ENCODE assay signal across 19 cellular contexts in the genomic region with DNA sequence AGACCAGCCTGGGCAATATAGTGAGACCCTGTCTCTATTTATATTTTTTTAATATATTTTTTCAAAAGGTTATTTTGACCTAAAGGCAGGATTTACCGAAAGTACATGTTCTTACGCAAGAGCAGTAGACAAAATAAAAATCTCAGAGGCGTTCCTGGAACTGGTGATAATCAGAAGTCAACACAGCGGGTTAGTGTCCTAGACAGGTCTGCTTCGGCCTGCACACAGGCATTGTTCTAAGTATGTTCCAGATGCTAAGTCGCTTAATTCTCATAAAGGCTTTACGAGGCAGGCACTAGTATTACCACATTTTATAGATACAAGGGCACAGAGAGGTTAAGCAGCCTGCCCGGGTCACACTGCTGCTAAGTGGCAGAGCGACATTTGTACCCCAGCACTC. TPM values are rescaled to one million over a fixed set of nuclear protein-coding genes. Genes with fewer than 3 reads are reported as not detected.
A peak's percentile ranks its signal among the peaks of the same experiment; 100 is the strongest.
DNase-seq lines count a peak whose midpoint lies in the region; ATAC-seq and TF ChIP-seq lines count a peak whose summit lies in the region.
"Had no signal": no experiment of that assay in that cellular context is flagged by ENCODE, and none has a peak within 500 bp of the region (broad histone marks: within the 10 kb centered on the region; RNA-seq: fewer than 3 reads in every experiment).

No MANE protein-coding gene starts in this region.

- no peak overlapping the region for H4K91ac ChIP-seq in IMR-90 (ENCODE audit: insufficient read depth, low read depth, low read length)

- no peak overlapping the region for H2AK5ac ChIP-seq in IMR-90 (ENCODE audit: low read depth, low read length)

- H2BK20ac ChIP-seq in IMR-90 (ENCODE audit: low read depth, low read length): no peak overlapping the region

- POLR2A ChIA-PET in IMR-90 (lab: Charles Lee; ENCODE audit: unreplicated experiment): no interaction called here
- POLR2A ChIA-PET in Panc1 (lab: Charles Lee): interaction anchor here (0.9 kb wide), 1 partner anchor 69 kb away, joined by 3 read pairs; no protein-coding TSS in a partner anchor

- no peak overlapping the region for H2BK5ac ChIP-seq in IMR-90 (ENCODE audit: low read depth, low read length, poor library complexity, severe bottlenecking)

- H3K18ac ChIP-seq in IMR-90 (ENCODE audit: low read depth, low read length): no peak overlapping the region

- 76% methylated on average over 2 of the region's 9 CpGs; no CpG with 5 or more reads in 1 of the 2 experiments for WGBS in IMR-90 (ENCODE audit: extremely low coverage in 2 of 2, insufficient read length in 1 of 2), 2 experiments

- H3K14ac ChIP-seq in IMR-90 (replicated peaks; ENCODE audit: low read depth, low read length): no peak overlapping the region

- no peak overlapping the region for H3K9ac ChIP-seq in IMR-90 (ENCODE audit: low read depth, low read length)

- H3K56ac ChIP-seq in IMR-90 (ENCODE audit: extremely low read depth, insufficient read depth, low read length): no peak overlapping the region

- H3K23ac ChIP-seq in IMR-90 (ENCODE audit: low read depth, low read length): no peak overlapping the region

- no TSS peak for BruUV-seq in IMR-90 (replicated peaks; lab: Mats Ljungman, UMichigan)
- no TSS peak for BruUV-seq in Panc1 (replicated peaks; lab: Mats Ljungman, UMichigan)

- H2BK15ac ChIP-seq in IMR-90 (ENCODE audit: low read depth, low read length): no peak overlapping the region

- H3K9me3 ChIP-seq in IMR-90 (ENCODE audit: control insufficient read depth, insufficient read depth, low read length): no peaks in the 10 kb centered on the region
- H3K9me3 ChIP-seq in Panc1 (ENCODE audit: control insufficient read depth, insufficient read depth, low read depth, low read length): no peaks in the 10 kb centered on the region
- H3K9me3 ChIP-seq in vagina: no peaks in the 10 kb centered on the region
- H3K9me3 ChIP-seq: BE2C had no signal

- no peak overlapping the region for H3K4ac ChIP-seq in IMR-90 (ENCODE audit: low read depth, low read length)

- H3K9me1 ChIP-seq in IMR-90 (ENCODE audit: insufficient read depth, low read length): 0 out of 2 replicates have a peak, but pooled peaks cover 6% of the 10 kb centered on the region

- H4K8ac ChIP-seq in IMR-90 (ENCODE audit: low read depth in 2 of 2, low read length in 2 of 2): no peak overlapping the region

- in situ Hi-C loops in IMR-90 (cut with MboI; ENCODE audit: low sequenced_read_pairs): loop anchor here (25.0 kb wide), 2 partner anchors 345 to 570 kb away; a partner anchor contains a TSS
- in situ Hi-C loops in Panc1 (cut with HindIII; ENCODE audit: low pct_unique_long_range_greater_than_20kb, low sequenced_read_pairs): no loop called here

- CTCF ChIA-PET in IMR-90 (lab: Yijun Ruan, JAX) (no interaction called here), Panc1 (lab: Charles Lee) (no interaction called here)

- TF ChIP-seq POLR2A in IMR-90 (IDR thresholded peaks at IDR 0.05; ENCODE audit: low read depth, low read length) (no peak), vagina (IDR thresholded peaks at IDR 0.05) (no peak)

- H2AK9ac ChIP-seq in IMR-90 (replicated peaks; ENCODE audit: low read depth, low read length, poor library complexity): peak overlapping the region; percentile 65

- no peak overlapping the region for H2AFZ ChIP-seq in IMR-90 (replicated peaks; ENCODE audit: low read length, poor library complexity)

- H3K36me3 ChIP-seq in IMR-90 (ENCODE audit: control insufficient read depth, insufficient read depth, low read length) (no peaks in the 10 kb centered on the region), Panc1 (ENCODE audit: control insufficient read depth, insufficient read depth, low read length) (no peaks in the 10 kb centered on the region), vagina (no peaks in the 10 kb centered on the region)
- H3K36me3 ChIP-seq: BE2C had no signal

- no peak for TF ChIP-seq RAD21 in IMR-90 (IDR thresholded peaks at IDR 0.05; ENCODE audit: low read length)

- ATAC-seq in IMR-90 (ENCODE audit: low read depth): no peak
- no peak for ATAC-seq in Panc1
- ATAC-seq in left lobe of liver: peak; percentile 46
- ATAC-seq in HG03108 (IDR thresholded peaks at IDR 0.05; ENCODE audit: unreplicated experiment): no peak
- ATAC-seq: GM12878 had no signal

- H3K4me2 ChIP-seq in IMR-90 (ENCODE audit: low read depth, low read length): no peak overlapping the region

- DNase-seq in IMR-90: no peak
- DNase-seq in Panc1 (ENCODE audit: low read depth, low spot score): no peak
- no peak for DNase-seq in left lobe of liver (ENCODE audit: low spot score)
- no peak for DNase-seq in vagina (ENCODE audit: extremely low spot score in 2 of 2)
- no peak for DNase-seq in dermis blood vessel endothelial cell
- DNase-seq in activated CD4-positive, alpha-beta T cell treated with anti-CD3 and anti-CD28 coated beads, Interleukin-2, amount 50 U/mL, for 1 hour: no peak
- DNase-seq: ACHN; BE2C; C1 segment of cervical spinal cord; CD4-positive, CD25-positive, alpha-beta regulatory T cell; CD8-positive, alpha-beta memory T cell; COR-L47; DMS 273 treated with DMSO at 0.1 percent for 48 hours; DMS53; DND-41; EL; H9 had no signal

- H3K27me3 ChIP-seq in IMR-90 (ENCODE audit: control insufficient read depth, insufficient read depth, low read length): peaks cover 37% of the 10 kb centered on the region
- no peaks in the 10 kb centered on the region for H3K27me3 ChIP-seq in Panc1 (ENCODE audit: control insufficient read depth, insufficient read depth, low read length)
- H3K27me3 ChIP-seq in vagina: no peaks in the 10 kb centered on the region
- H3K27me3 ChIP-seq: BE2C had no signal

- intact Hi-C loops in IMR-90 (cut with micrococcal nuclease): no loop called here
- intact Hi-C loops in Panc1 (cut with micrococcal nuclease; ENCODE audit: unreplicated experiment): no loop called here
- intact Hi-C loops in vagina (cut with DNase I): loop anchor here (10.0 kb wide), 1 partner anchor 368 kb away; no protein-coding TSS in a partner anchor

- TF ChIP-seq CTCF in IMR-90 (conservative IDR thresholded peaks at IDR 0.05; ENCODE audit: low read depth, low read length): no peak
- no peak for TF ChIP-seq CTCF in Panc1 (IDR thresholded peaks at IDR 0.05)
- TF ChIP-seq CTCF in vagina (IDR thresholded peaks at IDR 0.05): no peak

- no peaks in the 10 kb centered on the region for H4K20me1 ChIP-seq in IMR-90 (ENCODE audit: insufficient read depth, low read length)

- H3K27ac ChIP-seq in IMR-90 (ENCODE audit: insufficient read depth, low read length): no peak overlapping the region
- peak overlapping the region; percentile 64 for H3K27ac ChIP-seq in Panc1 (ENCODE audit: low read length)
- H3K27ac ChIP-seq in vagina: peak overlapping the region; percentile 56

- no peak overlapping the region for H4K5ac ChIP-seq in IMR-90 (ENCODE audit: low read depth, low read length)

- no peak overlapping the region for H3K4me3 ChIP-seq in IMR-90 (ENCODE audit: insufficient read depth, low read depth, low read length)
- no peak overlapping the region for H3K4me3 ChIP-seq in Panc1 (ENCODE audit: low read depth in 2 of 2, low read length in 2 of 2)
- H3K4me3 ChIP-seq in vagina: no peak overlapping the region
- H3K4me3 ChIP-seq: GM12878 had no signal

- H3K4me1 ChIP-seq in IMR-90 (ENCODE audit: control insufficient read depth, insufficient read depth, low read length) (no peaks in the 10 kb centered on the region), Panc1 (ENCODE audit: control insufficient read depth, insufficient read depth, low read length) (peaks cover 18% of the 10 kb centered on the region), vagina (peaks cover 12% of the 10 kb centered on the region)
- H3K4me1 ChIP-seq: BE2C had no signal

- H3K79me1 ChIP-seq in IMR-90 (ENCODE audit: low read depth in 1 of 2, low read length in 2 of 2): no peaks in the 10 kb centered on the region

- H2BK120ac ChIP-seq in IMR-90 (ENCODE audit: low read depth, low read length): no peak overlapping the region

- dilution Hi-C loops in IMR-90 (cut with HindIII; ENCODE audit: low sequenced_read_pairs, unreplicated experiment): no loop called here

TF ChIP-seq in IMR-90, 13 proteins besides CTCF, POLR2A, EP300 and RAD21:
- TF ChIP-seq NFE2L2 (IDR thresholded peaks at IDR 0.05; ENCODE audit: low read depth, low read length) (no peak), MAZ (IDR thresholded peaks at IDR 0.05; ENCODE audit: borderline replicate concordance, low read depth, low read length) (no peak), CEBPB (IDR thresholded peaks at IDR 0.05; ENCODE audit: low read depth, low read length) (0 out of 2 replicates have a peak, but pooled peaks have one; percentile 60), CHD1 (IDR thresholded peaks at IDR 0.05; ENCODE audit: low read depth, low read length) (no peak)
- TF ChIP-seq, protein P1, sequence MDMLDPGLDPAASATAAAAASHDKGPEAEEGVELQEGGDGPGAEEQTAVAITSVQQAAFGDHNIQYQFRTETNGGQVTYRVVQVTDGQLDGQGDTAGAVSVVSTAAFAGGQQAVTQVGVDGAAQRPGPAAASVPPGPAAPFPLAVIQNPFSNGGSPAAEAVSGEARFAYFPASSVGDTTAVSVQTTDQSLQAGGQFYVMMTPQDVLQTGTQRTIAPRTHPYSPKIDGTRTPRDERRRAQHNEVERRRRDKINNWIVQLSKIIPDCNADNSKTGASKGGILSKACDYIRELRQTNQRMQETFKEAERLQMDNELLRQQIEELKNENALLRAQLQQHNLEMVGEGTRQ (IDR thresholded peaks at IDR 0.05; ENCODE audit: low read depth, low read length): no peak

RNA-seq across cellular contexts. Expression of a gene that starts 56.9 kb away (rescaled TPM):
- total RNA-seq in IMR-90 (2012; rRNA removed) (3.0 and 3.6 TPM in 2 replicates), Panc1 (2021; ENCODE audit: unreplicated experiment) (13.4 TPM), left lobe of liver (3.5 TPM), vagina (6.4 TPM), dermis blood vessel endothelial cell (5.4 and 6.3 TPM in 2 replicates)
- polyA plus RNA-seq in IMR-90 (2012; rRNA removed): 2.5 and 2.7 TPM in 2 replicates
- 1.5 and 1.6 TPM in 2 replicates for polyA plus RNA-seq in IMR-90 (2012; cell fraction: cytosol; rRNA removed)
- polyA plus RNA-seq in IMR-90 (2012; cell fraction: nucleus; rRNA removed; ENCODE audit: low replicate concordance): 0.97 and 1.9 TPM in 2 replicates
- 6.7 TPM for polyA plus RNA-seq in Panc1 (2012; ENCODE audit: insufficient read length)
